Comparison of ENCODE assay signal across 9 cellular contexts in the genomic region with DNA sequence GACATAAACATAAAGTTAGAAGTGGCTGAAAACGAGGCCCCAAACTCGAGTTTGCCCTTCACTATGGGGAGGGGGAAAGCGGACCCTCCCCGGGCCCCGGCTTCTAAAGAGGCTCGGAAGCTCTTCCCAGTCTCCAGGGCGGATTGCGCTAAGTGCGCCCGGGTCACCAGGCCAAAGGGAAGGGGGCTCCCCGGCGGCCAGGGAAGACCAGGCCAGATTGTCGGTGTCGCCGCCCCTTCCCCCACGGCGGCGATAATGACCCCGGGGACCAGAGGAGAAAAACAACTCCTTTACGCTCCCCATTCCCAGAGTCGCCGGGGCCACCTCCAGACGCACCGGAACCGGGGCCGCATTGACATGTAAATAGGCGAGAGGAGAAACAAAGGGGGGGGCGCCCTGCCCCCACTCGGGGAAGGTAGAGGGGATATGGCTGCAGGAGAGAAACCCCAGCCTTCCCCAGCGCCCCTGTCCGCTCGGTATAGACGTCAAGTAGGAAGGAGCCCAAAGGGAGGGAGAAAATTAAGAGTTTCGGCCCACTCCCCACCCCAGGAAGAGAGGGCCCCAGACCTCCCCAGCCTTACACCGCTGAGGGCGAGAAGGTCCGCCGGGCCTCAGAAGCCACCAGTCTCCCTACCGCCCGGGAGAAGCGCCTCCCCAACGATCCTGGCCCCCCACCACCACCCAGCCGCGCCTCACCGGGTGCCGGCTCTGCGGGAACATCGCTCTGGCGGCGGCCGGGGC. TPM values are rescaled to one million over a fixed set of nuclear protein-coding genes. Genes with fewer than 3 reads are reported as not detected.
DNase-seq lines count a peak whose midpoint lies in the region; ATAC-seq lines count a peak whose summit lies in the region.
"Had no signal": no experiment of that assay in that cellular context is flagged by ENCODE, and none has a peak within 500 bp of the region (broad histone marks: within the 10 kb centered on the region; RNA-seq: fewer than 3 reads in every experiment).

No MANE protein-coding gene starts in this region.

- no peak overlapping the region for H3K27ac Mint-ChIP-seq in T-cell
- H3K27ac Mint-ChIP-seq in natural killer cell treated with Interleukin-12 subunit alpha and Interleukin-12 subunit beta and Interleukin-15 and Interleukin-18, amount 100 ng/mL, for 72 hours = peak overlapping the region in 1 of 2 donors; percentile 50
- H3K27ac Mint-ChIP-seq: activated naive CD4-positive, alpha-beta T cell treated with anti-CD3 and anti-CD28 coated beads, Interleukin-2, amount 50 U/mL, for 24 hours had no signal

- H3K27me3 Mint-ChIP-seq in T-cell = peaks cover 3 to 20% of the 10 kb centered on the region in 2 donors
- H3K27me3 Mint-ChIP-seq in natural killer cell treated with Interleukin-12 subunit alpha and Interleukin-12 subunit beta and Interleukin-15 and Interleukin-18, amount 100 ng/mL, for 72 hours = peaks cover 7 to 8% of the 10 kb centered on the region in 2 donors

- POLR2A ChIA-PET in T-cell (lab: Charles Lee) = no interaction called here

- ATAC-seq in T-cell (replicated peaks in 1 of 4) (no peak), GM18873 (IDR thresholded peaks at IDR 0.05; ENCODE audit: low FRiP score, unreplicated experiment) (no peak), GM21737 (IDR thresholded peaks at IDR 0.05; ENCODE audit: unreplicated experiment) (no peak)
- ATAC-seq in natural killer cell treated with Interleukin-12 subunit alpha and Interleukin-12 subunit beta and Interleukin-15 and Interleukin-18, amount 100 ng/mL, for 72 hours = no peak

- H3K9me3 Mint-ChIP-seq in T-cell = no peaks in the 10 kb centered on the region
- no peaks in the 10 kb centered on the region for H3K9me3 Mint-ChIP-seq in natural killer cell treated with Interleukin-12 subunit alpha and Interleukin-12 subunit beta and Interleukin-15 and Interleukin-18, amount 100 ng/mL, for 72 hours
- H3K9me3 Mint-ChIP-seq: activated naive CD4-positive, alpha-beta T cell treated with anti-CD3 and anti-CD28 coated beads, Interleukin-2, amount 50 U/mL, for 24 hours had no signal

- DNase-seq in NCI-H2081 (lab: John Stamatoyannopoulos, UW) (peak; percentile 42 to 52), NCI-H2081 treated with DMSO at 0.1 percent for 48 hours (lab: John Stamatoyannopoulos, UW) (no peak), T-cell (peak in 2 of 34 experiments; percentile 2 to 10), fibroblast of gingiva (ENCODE audit: low read depth) (peak; percentile 17), NCI-H1436 treated with DMSO at 0.1 percent for 48 hours (lab: John Stamatoyannopoulos, UW) (no peak)
- DNase-seq in natural killer cell treated with Interleukin-12 subunit alpha and Interleukin-12 subunit beta and Interleukin-15 and Interleukin-18, amount 100 ng/mL, for 72 hours (ENCODE audit: low spot score) = peak; percentile 61

- CTCF ChIA-PET in T-cell (lab: Charles Lee) = no interaction called here

- peak overlapping the region; percentile 72 to 83 (median 77) for H3K4me3 Mint-ChIP-seq in T-cell
- no peak overlapping the region for H3K4me3 Mint-ChIP-seq in natural killer cell treated with Interleukin-12 subunit alpha and Interleukin-12 subunit beta and Interleukin-15 and Interleukin-18, amount 100 ng/mL, for 72 hours

- peaks cover 3 to 27% (median 21%) of the 10 kb centered on the region in 3 donors for H3K4me1 Mint-ChIP-seq in T-cell
- H3K4me1 Mint-ChIP-seq in natural killer cell treated with Interleukin-12 subunit alpha and Interleukin-12 subunit beta and Interleukin-15 and Interleukin-18, amount 100 ng/mL, for 72 hours (ENCODE audit: low read depth in 2 of 2) = peaks cover 13 to 22% of the 10 kb centered on the region in 2 donors

- no peaks in the 10 kb centered on the region for H3K36me3 Mint-ChIP-seq in T-cell
- no peaks in the 10 kb centered on the region for H3K36me3 Mint-ChIP-seq in natural killer cell treated with Interleukin-12 subunit alpha and Interleukin-12 subunit beta and Interleukin-15 and Interleukin-18, amount 100 ng/mL, for 72 hours
- H3K36me3 Mint-ChIP-seq: activated naive CD4-positive, alpha-beta T cell treated with anti-CD3 and anti-CD28 coated beads, Interleukin-2, amount 50 U/mL, for 24 hours had no signal

RNA-seq across cellular contexts. Expression of a gene that starts 1.7 kb away (rescaled TPM):
- 1 to 10 TPM; 1.3 to 3.5 (median 2.8) TPM for total RNA-seq in T-cell
- 1 to 10 TPM; 1.0 to 2.4 TPM for total RNA-seq in natural killer cell treated with Interleukin-12 subunit alpha and Interleukin-12 subunit beta and Interleukin-15 and Interleukin-18, amount 100 ng/mL, for 72 hours

Comparison
In these comparisons a context has a peak if more than half of its experiments do, and no peak if none do; other contexts are left out.
1. DNase-seq: peak in NCI-H2081 (2 of 2), fibroblast of gingiva (single experiment) and natural killer cell treated with Interleukin-12 subunit alpha and Interleukin-12 subunit beta and Interleukin-15 and Interleukin-18, amount 100 ng/mL, for 72 hours (single experiment); none in NCI-H2081 treated with DMSO at 0.1 percent for 48 hours (single experiment) and NCI-H1436 treated with DMSO at 0.1 percent for 48 hours (single experiment).